In genomic region chr21:45219517-45219916, GRCh38 we compare ENCODE assay signal across 14 cellular contexts.
"Had no signal": no experiment of that assay in that cellular context is flagged by ENCODE, and none has a peak within 500 bp of the region (broad histone marks: within the 10 kb centered on the region; RNA-seq: fewer than 3 reads in every experiment).

No MANE protein-coding gene starts in this region.

- ATAC-seq: activated naive CD4-positive, alpha-beta T cell treated with anti-CD3 and anti-CD28 coated beads, Interleukin-2, amount 50 U/mL, for 72 hours had no signal

- H3K4me3 ChIP-seq: ovary, upper lobe of left lung had no signal

- H3K9me3 ChIP-seq: ovary, upper lobe of left lung had no signal

- H3K36me3 ChIP-seq: ovary had no signal

- H3K27ac Mint-ChIP-seq: activated naive CD4-positive, alpha-beta T cell treated with anti-CD3 and anti-CD28 coated beads, Interleukin-2, amount 50 U/mL, for 72 hours; T-helper 2 cell treated with Interferon-gamma antibody and Interleukin-4, amounts not matched to agents 5 μg/mL and 100 μg/mL, for 36 hours had no signal

- H3K27ac ChIP-seq: ovary, upper lobe of left lung had no signal

- DNase-seq: activated CD4-positive, alpha-beta T cell treated with anti-CD3 and anti-CD28 coated beads, Interleukin-2, amount 50 U/mL, for 4 hours; activated CD4-positive, CD25-positive, alpha-beta regulatory T cell treated with anti-CD3 and anti-CD28 coated beads, Interleukin-2, amount 50 U/mL, for 72 hours; activated effector memory CD4-positive, alpha-beta T cell treated with anti-CD3 and anti-CD28 coated beads, Interleukin-2, amount 50 U/mL, for 16 hours; activated T-cell treated with anti-CD3 and anti-CD28 coated beads, Interleukin-2, amount 50 U/mL, for 1 hour; cortex of kidney; effector memory CD4-positive, alpha-beta T cell; stimulated activated CD4-positive, alpha-beta T cell treated with anti-CD3 and anti-CD28 coated beads, Interleukin-12 subunit alpha, Interleukin-12 subunit beta, amount 100 ng/mL, for 4 hours; stimulated activated naive CD4-positive, alpha-beta T cell; substantia nigra; upper lobe of left lung had no signal

- H3K27me3 ChIP-seq: ovary, upper lobe of left lung had no signal

- H3K4me3 Mint-ChIP-seq: neural crest cell; T-helper 2 cell treated with Interferon-gamma antibody and Interleukin-4, amounts not matched to agents 5 μg/mL and 100 μg/mL, for 36 hours had no signal

- H3K4me1 Mint-ChIP-seq: neural crest cell had no signal
